38 cellular contexts compared by ENCODE assay signal in the genomic region with DNA sequence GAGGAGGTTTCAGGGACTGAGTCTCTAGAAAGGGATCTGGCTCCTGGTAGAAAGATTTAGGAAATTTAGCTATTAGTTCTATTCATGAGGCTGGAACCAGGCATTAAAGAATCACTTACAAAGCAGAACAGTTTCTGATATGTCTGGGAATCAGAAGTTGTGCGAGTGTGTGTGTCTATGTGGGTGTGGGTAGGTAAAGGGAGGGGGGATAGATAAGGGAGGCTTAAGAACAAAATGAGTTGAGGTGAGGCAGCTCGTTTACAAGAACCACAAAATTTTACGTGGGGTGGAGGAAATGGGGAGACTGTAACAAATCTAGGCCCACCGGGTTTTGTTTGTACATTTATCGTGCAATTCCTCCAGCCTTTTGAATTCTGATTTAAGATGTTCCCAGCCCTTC.
"Had no signal": no experiment of that assay in that cellular context is flagged by ENCODE, and none has a peak within 500 bp of the region (broad histone marks: within the 10 kb centered on the region; RNA-seq: fewer than 3 reads in every experiment).

No MANE protein-coding gene starts in this region.

- H3K27me3 ChIP-seq: adrenal gland, ascending aorta, body of pancreas, brain microvascular endothelial cell, breast epithelium, cardiac muscle cell had no signal

- FAIRE-seq: astrocyte had no signal

- H3K4me3 ChIP-seq: adrenal gland, ascending aorta, body of pancreas, breast epithelium, cardiac muscle cell had no signal

- H3K27me3 Mint-ChIP-seq: activated naive CD8-positive, alpha-beta T cell had no signal

- H3K9me3 ChIP-seq: adrenal gland, body of pancreas had no signal

- H3K36me3 Mint-ChIP-seq: activated naive CD4-positive, alpha-beta T cell treated with anti-CD3 and anti-CD28 coated beads, Interleukin-2, amount 50 U/mL, for 24 hours had no signal

- H3K36me3 ChIP-seq: adrenal gland, ascending aorta, brain microvascular endothelial cell, breast epithelium, cardiac muscle cell had no signal

- ATAC-seq: activated naive CD4-positive, alpha-beta T cell treated with anti-CD3 and anti-CD28 coated beads, Interleukin-2, amount 50 U/mL, for 72 hours; activated naive CD8-positive, alpha-beta T cell treated with anti-CD3 and anti-CD28 coated beads, Interleukin-2, amount 50 U/mL, for 24 hours; activated T-cell treated with anti-CD3 and anti-CD28 coated beads, Interleukin-2, amount 50 U/mL, for 4 hours; activated T-cell treated with anti-CD3 and anti-CD28 coated beads, Interleukin-2, amount 50 U/mL, for 72 hours; activated T-helper 17 cell treated with anti-CD3 and anti-CD28 coated beads, Interleukin-2, amount 50 U/mL, for 72 hours; body of pancreas had no signal

- H3K27ac Mint-ChIP-seq: activated naive CD4-positive, alpha-beta T cell treated with anti-CD3 and anti-CD28 coated beads for 36 hours; activated naive CD4-positive, alpha-beta T cell treated with anti-CD3 and anti-CD28 coated beads, Interleukin-2, amount 50 U/mL, for 24 hours; activated naive CD4-positive, alpha-beta T cell treated with anti-CD3 and anti-CD28 coated beads, Interleukin-2, amount 50 U/mL, for 72 hours; activated naive CD8-positive, alpha-beta T cell; activated naive CD8-positive, alpha-beta T cell treated with anti-CD3 and anti-CD28 coated beads for 36 hours; activated naive CD8-positive, alpha-beta T cell treated with anti-CD3 and anti-CD28 coated beads, Interleukin-2, amount 10 ng/mL, durations not matched to agents 7 days and 5 days; activated naive CD8-positive, alpha-beta T cell treated with anti-CD3 and anti-CD28 coated beads, Interleukin-2, amount 50 U/mL, for 24 hours; activated T-cell treated with anti-CD3 and anti-CD28 coated beads, Interleukin-2, amount 50 U/mL, for 24 hours; activated T-cell treated with anti-CD3 and anti-CD28 coated beads, Interleukin-2, amount 50 U/mL, for 72 hours; activated T-helper 1 cell treated with anti-CD3 and anti-CD28 coated beads, Interleukin-12 subunit alpha, Interleukin-12 subunit beta, Interleukin-2, Interleukin-4 antibody, amounts not matched to agents 30 ng/mL and 10 ng/mL and 1 ng/mL, durations not matched to agents 14 hours and 24 hours and 36 hours; activated T-helper 17 cell treated with anti-CD3 and anti-CD28 coated beads, Interleukin-2, amount 50 U/mL, for 72 hours; activated T-helper 2 cell treated with anti-CD3 and anti-CD28 coated beads, Interferon-gamma antibody, Interleukin-2, Interleukin-4, amounts not matched to agents 10 μg/mL and 5 μg/mL and 100 μg/mL, durations not matched to agents 14 hours and 24 hours and 36 hours; brain had no signal

- H3K9me3 Mint-ChIP-seq: central memory CD8-positive, alpha-beta T cell had no signal

- H3K27ac ChIP-seq: adrenal gland, ascending aorta, body of pancreas, brain microvascular endothelial cell, breast epithelium, cardiac muscle cell had no signal

- H3K4me1 Mint-ChIP-seq: activated naive CD4-positive, alpha-beta T cell treated with anti-CD3 and anti-CD28 coated beads, Interleukin-2, amount 50 U/mL, for 24 hours; activated naive CD8-positive, alpha-beta T cell treated with anti-CD3 and anti-CD28 coated beads, Interleukin-2, amount 50 U/mL, for 24 hours; brain; central memory CD8-positive, alpha-beta T cell had no signal

- H3K4me1 ChIP-seq: adrenal gland, ascending aorta, body of pancreas, breast epithelium had no signal

- H3K4me3 Mint-ChIP-seq: activated naive CD4-positive, alpha-beta T cell treated with anti-CD3 and anti-CD28 coated beads for 36 hours; activated naive CD4-positive, alpha-beta T cell treated with anti-CD3 and anti-CD28 coated beads, Interleukin-2, amount 50 U/mL, for 24 hours; activated naive CD8-positive, alpha-beta T cell; activated naive CD8-positive, alpha-beta T cell treated with anti-CD3 and anti-CD28 coated beads for 36 hours; activated naive CD8-positive, alpha-beta T cell treated with anti-CD3 and anti-CD28 coated beads, Interleukin-2, amount 10 ng/mL, durations not matched to agents 7 days and 5 days; activated naive CD8-positive, alpha-beta T cell treated with anti-CD3 and anti-CD28 coated beads, Interleukin-2, amount 50 U/mL, for 24 hours; activated T-cell treated with anti-CD3 and anti-CD28 coated beads, Interleukin-2, amount 50 U/mL, for 24 hours; activated T-cell treated with anti-CD3 and anti-CD28 coated beads, Interleukin-2, amount 50 U/mL, for 4 hours; activated T-cell treated with anti-CD3 and anti-CD28 coated beads, Interleukin-2, amount 50 U/mL, for 72 hours; activated T-helper 1 cell treated with anti-CD3 and anti-CD28 coated beads, Interleukin-12 subunit alpha, Interleukin-12 subunit beta, Interleukin-2, Interleukin-4 antibody, amounts not matched to agents 30 ng/mL and 10 ng/mL and 1 ng/mL, durations not matched to agents 14 hours and 24 hours and 36 hours; activated T-helper 17 cell treated with anti-CD3 and anti-CD28 coated beads, Interleukin-2, amount 50 U/mL, for 72 hours; brain; central memory CD8-positive, alpha-beta T cell had no signal

- DNase-seq: activated effector memory CD4-positive, alpha-beta T cell treated with anti-CD3 and anti-CD28 coated beads, Interleukin-2, amount 50 U/mL, for 16 hours; activated effector memory CD4-positive, alpha-beta T cell treated with Interleukin-2 at 50 U/mL for 16 hours; activated gamma-delta T cell; activated gamma-delta T cell treated with Interleukin-2 at 50 U/mL for 16 hours; activated naive CD4-positive, alpha-beta T cell; activated naive CD4-positive, alpha-beta T cell treated with anti-CD3 and anti-CD28 coated beads for 36 hours; activated naive CD4-positive, alpha-beta T cell treated with anti-CD3 and anti-CD28 coated beads, Interleukin-2, amount 50 U/mL, for 16 hours; activated naive CD4-positive, alpha-beta T cell treated with Interleukin-2 at 50 U/mL for 16 hours; activated naive CD8-positive, alpha-beta T cell treated with anti-CD3 and anti-CD28 coated beads for 36 hours; activated naive CD8-positive, alpha-beta T cell treated with anti-CD3 and anti-CD28 coated beads, Interleukin-2, amount 10 ng/mL, durations not matched to agents 7 days and 5 days; activated naive CD8-positive, alpha-beta T cell treated with anti-CD3 and anti-CD28 coated beads, Interleukin-2, amount 50 U/mL, for 24 hours; activated T-cell treated with anti-CD3 and anti-CD28 coated beads, Interleukin-2, amount 50 U/mL, for 1 hour; activated T-cell treated with anti-CD3 and anti-CD28 coated beads, Interleukin-2, amount 50 U/mL, for 24 hours; activated T-cell treated with anti-CD3 and anti-CD28 coated beads, Interleukin-2, amount 50 U/mL, for 4 hours; activated T-cell treated with anti-CD3 and anti-CD28 coated beads, Interleukin-2, amount 50 U/mL, for 48 hours; activated T-cell treated with anti-CD3 and anti-CD28 coated beads, Interleukin-2, amount 50 U/mL, for 72 hours; adrenal gland; amniotic stem cell; amygdala; anterior cingulate cortex; aorta; body of pancreas; brain microvascular endothelial cell; caudate nucleus; central memory CD4-positive, alpha-beta T cell; cerebellar nuclear complex had no signal
